ENCODE assay signal across 16 cellular contexts in the genomic region with DNA sequence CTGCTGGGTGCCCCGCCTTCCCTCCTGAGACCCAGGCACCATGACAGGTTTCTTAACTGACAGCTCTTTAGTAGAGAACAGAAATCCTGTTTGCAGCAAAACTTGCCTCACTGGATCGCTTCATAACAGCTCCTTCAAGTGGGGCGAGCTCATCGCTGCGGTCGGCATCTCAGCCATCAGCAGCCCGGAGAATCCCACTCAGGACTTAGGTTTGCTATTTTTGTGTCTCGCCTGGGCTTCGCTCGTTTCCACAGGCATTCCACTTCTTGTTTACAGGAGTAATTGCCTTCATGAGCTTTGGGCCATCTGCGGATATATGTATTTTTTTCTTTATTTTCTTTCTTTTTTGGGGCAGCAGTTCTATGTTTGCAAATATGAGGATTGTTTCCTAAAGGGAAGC. TPM values are rescaled to one million over a fixed set of nuclear protein-coding genes. Genes with fewer than 3 reads are reported as not detected.
DNase-seq lines count a peak whose midpoint lies in the region; ATAC-seq and TF ChIP-seq lines count a peak whose summit lies in the region.
"Had no signal": no experiment of that assay in that cellular context is flagged by ENCODE, and none has a peak within 500 bp of the region (broad histone marks: within the 10 kb centered on the region; RNA-seq: fewer than 3 reads in every experiment).

No MANE protein-coding gene starts in this region.

- ATAC-seq in left ventricle myocardium superior: no peak
- no peak for ATAC-seq in natural killer cell treated with Interleukin-12 subunit alpha and Interleukin-12 subunit beta and Interleukin-15 and Interleukin-18, amount 100 ng/mL, for 72 hours
- no peak for ATAC-seq in GM19455 (IDR thresholded peaks at IDR 0.05; ENCODE audit: unreplicated experiment)
- ATAC-seq: pancreas had no signal

- no peaks in the 10 kb centered on the region for H3K9me3 ChIP-seq in left ventricle myocardium inferior (replicated peaks)
- H3K9me3 ChIP-seq: pancreas, thoracic aorta had no signal

- no peaks in the 10 kb centered on the region for H3K27me3 ChIP-seq in left ventricle myocardium inferior (ENCODE audit: low read depth)
- H3K27me3 ChIP-seq: pancreas had no signal

- peak overlapping the region; percentile 83 to 99 for H3K27ac Mint-ChIP-seq in natural killer cell treated with Interleukin-12 subunit alpha and Interleukin-12 subunit beta and Interleukin-15 and Interleukin-18, amount 100 ng/mL, for 72 hours

- no peaks in the 10 kb centered on the region for H3K27me3 Mint-ChIP-seq in natural killer cell treated with Interleukin-12 subunit alpha and Interleukin-12 subunit beta and Interleukin-15 and Interleukin-18, amount 100 ng/mL, for 72 hours

- H3K9me3 Mint-ChIP-seq in natural killer cell treated with Interleukin-12 subunit alpha and Interleukin-12 subunit beta and Interleukin-15 and Interleukin-18, amount 100 ng/mL, for 72 hours: no peaks in the 10 kb centered on the region

- no peak overlapping the region for H3K4me3 ChIP-seq in left ventricle myocardium inferior
- H3K4me3 ChIP-seq: pancreas, thoracic aorta had no signal

- H3K4me1 Mint-ChIP-seq in natural killer cell treated with Interleukin-12 subunit alpha and Interleukin-12 subunit beta and Interleukin-15 and Interleukin-18, amount 100 ng/mL, for 72 hours (ENCODE audit: low read depth in 2 of 2): peaks cover 85 to 87% of the 10 kb centered on the region in 2 donors

- H3K27ac ChIP-seq in left ventricle myocardium inferior (replicated peaks): peak overlapping the region; percentile 100
- peak overlapping the region; percentile 27 for H3K27ac ChIP-seq in caudate nucleus (ENCODE audit: low read depth, low read length)
- H3K27ac ChIP-seq: pancreas, thoracic aorta had no signal

- peak overlapping the region; percentile 84 for H3K4me3 Mint-ChIP-seq in natural killer cell treated with Interleukin-12 subunit alpha and Interleukin-12 subunit beta and Interleukin-15 and Interleukin-18, amount 100 ng/mL, for 72 hours

- no peak for TF ChIP-seq CTCF in left ventricle myocardium inferior (IDR thresholded peaks at IDR 0.05; ENCODE audit: borderline replicate concordance)

- H3K4me1 ChIP-seq in left ventricle myocardium inferior: peaks cover 100% of the 10 kb centered on the region

- H3K36me3 Mint-ChIP-seq in natural killer cell treated with Interleukin-12 subunit alpha and Interleukin-12 subunit beta and Interleukin-15 and Interleukin-18, amount 100 ng/mL, for 72 hours: no peaks in the 10 kb centered on the region

- intact Hi-C loops in left ventricle myocardium inferior (cut with micrococcal nuclease) (no loop called here), left ventricle myocardium superior (cut with micrococcal nuclease) (no loop called here)

- no peaks in the 10 kb centered on the region for H3K36me3 ChIP-seq in left ventricle myocardium inferior
- H3K36me3 ChIP-seq: pancreas, thoracic aorta had no signal

- DNase-seq in left ventricle myocardium inferior (no peak), left ventricle myocardium superior (no peak), caudate nucleus (lab: John Stamatoyannopoulos, UW) (peak in 1 of 61 donors; percentile 47), amygdala (lab: John Stamatoyannopoulos, UW) (no peak), NCI-H1048 (lab: John Stamatoyannopoulos, UW) (no peak), SW480 (ENCODE audit: low spot score) (no peak)
- DNase-seq in natural killer cell treated with Interleukin-12 subunit alpha and Interleukin-12 subunit beta and Interleukin-15 and Interleukin-18, amount 100 ng/mL, for 72 hours (ENCODE audit: low spot score): no peak
- DNase-seq: activated CD8-positive, alpha-beta memory T cell treated with anti-CD3 and anti-CD28 coated beads, Interleukin-2, amount 50 U/mL, for 48 hours; C1 segment of cervical spinal cord; kidney glomerular epithelial cell; NCI-H1436; stimulated activated CD4-positive, alpha-beta T cell treated with anti-CD3 and anti-CD28 coated beads, Interleukin-4, amount 100 ng/mL, for 24 hours; SW 1271 had no signal

RNA-seq across cellular contexts. Expression of a gene that starts 15.7 kb away (rescaled TPM):
- total RNA-seq in left ventricle myocardium inferior (62.3 TPM), left ventricle myocardium superior (85.3 TPM)
- total RNA-seq in natural killer cell treated with Interleukin-12 subunit alpha and Interleukin-12 subunit beta and Interleukin-15 and Interleukin-18, amount 100 ng/mL, for 72 hours: 100 to 1,000 TPM in 1 of 2 donors, 10 to 100 TPM in 1; 95.1 to 153 TPM
